In genomic region chr13:97975851-97976550, GRCh38 we compare ENCODE assay signal across 8 cellular contexts.
DNase-seq lines count a peak whose midpoint lies in the region; ATAC-seq and TF ChIP-seq lines count a peak whose summit lies in the region.

No MANE protein-coding gene starts in this region.

- no peak for TF ChIP-seq CTCF in retinal pigment epithelial cell (conservative IDR thresholded peaks at IDR 0.05; ENCODE audit: low read depth, low read length)

- ATAC-seq in HG02973 (IDR thresholded peaks at IDR 0.05; ENCODE audit: unreplicated experiment) = peak; percentile 87

- DNase-seq in SIG-M5 treated with dmso at 0.1 percent for 504 hours (lab: John Stamatoyannopoulos, UW; ENCODE audit: unreplicated experiment) = peak; percentile 86
- no peak for DNase-seq in SIG-M5 (lab: John Stamatoyannopoulos, UW)
- peak; percentile 89 to 97 for DNase-seq in NCI-H1930 (lab: John Stamatoyannopoulos, UW)
- DNase-seq in T1000 (lab: John Stamatoyannopoulos, UW) = peak; percentile 61
- peak; percentile 97 for DNase-seq in astrocyte of the hippocampus (ENCODE audit: low read depth, low spot score)
- peak; percentile 38 to 94 (median 84) for DNase-seq in hypothalamus (lab: John Stamatoyannopoulos, UW)
- DNase-seq in retinal pigment epithelial cell (ENCODE audit: low read depth) = peak; percentile 44

- H3K4me3 ChIP-seq in retinal pigment epithelial cell (ENCODE audit: low read length) = peak overlapping the region; percentile 81
